Comparison of ENCODE assay signal across 26 cellular contexts in the genomic region with DNA sequence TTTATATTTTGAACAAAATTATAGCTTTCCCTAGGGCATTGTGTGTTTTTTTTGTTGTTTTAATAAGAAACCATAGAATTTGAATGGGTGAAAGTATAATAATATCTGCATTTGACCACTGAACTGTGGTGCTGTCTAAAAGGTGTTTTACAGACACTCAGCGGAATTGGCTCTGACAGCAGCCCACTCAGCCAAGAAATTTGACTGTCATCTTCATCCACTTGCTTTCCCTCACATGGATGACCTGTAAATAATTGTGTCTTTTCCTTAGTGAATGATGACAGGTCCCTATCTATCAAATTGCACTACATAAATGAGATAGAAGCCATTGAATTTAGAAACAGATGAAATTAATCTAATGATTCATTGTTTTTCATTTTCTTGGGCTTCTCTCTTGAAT.
"Had no signal": no experiment of that assay in that cellular context is flagged by ENCODE, and none has a peak within 500 bp of the region (broad histone marks: within the 10 kb centered on the region; RNA-seq: fewer than 3 reads in every experiment).

No MANE protein-coding gene starts in this region.

- H3K4me3 ChIP-seq: stomach, suprapubic skin, testis, thoracic aorta, thyroid gland, tibial artery, tibial nerve, transverse colon, upper lobe of left lung, upper lobe of right lung, uterus, vagina had no signal

- H3K27me3 ChIP-seq: stomach, suprapubic skin, testis, thyroid gland, tibial artery, tibial nerve, transverse colon, upper lobe of left lung, upper lobe of right lung, uterus, vagina had no signal

- DNase-seq: stimulated activated CD4-positive, alpha-beta T cell treated with anti-CD3 and anti-CD28 coated beads, Interleukin-2, amount 100 ng/mL, for 48 hours; stimulated activated CD4-positive, alpha-beta T cell treated with anti-CD3 and anti-CD28 coated beads, Interleukin-4, amount 100 ng/mL, for 1 hour; stimulated activated CD4-positive, alpha-beta T cell treated with anti-CD3 and anti-CD28 coated beads, Interleukin-4, amount 100 ng/mL, for 24 hours; stimulated activated CD4-positive, alpha-beta T cell treated with anti-CD3 and anti-CD28 coated beads, Interleukin-4, amount 100 ng/mL, for 4 hours; stimulated activated CD8-positive, alpha-beta memory T cell treated with anti-CD3 and anti-CD28 coated beads, Interleukin-4, amount 100 ng/mL, for 48 hours; stimulated activated naive B cell treated with anti-CD40 and anti-IgM and Interleukin-4, amounts not matched to agents 10 μg/mL and 1 μg/mL and 100 μg/mL, for 72 hours; stimulated activated naive CD4-positive, alpha-beta T cell; stimulated activated naive CD4-positive, alpha-beta T cell treated with Interleukin-2 at 50 U/mL for 16 hours; stimulated activated naive CD8-positive, alpha-beta T cell treated with anti-CD3 and anti-CD28 coated beads, Interleukin-15, amount 100 ng/mL, for 72 hours; stimulated activated naive CD8-positive, alpha-beta T cell treated with anti-CD3 and anti-CD28 coated beads, Interleukin-15, Interleukin-2, amounts not matched to agents 100 U/mL and 50 U/mL, for 24 hours; stomach; substantia nigra; testis; thyroid gland; tibial artery; transverse colon; trophoblast cell; upper lobe of left lung; upper lobe of right lung; uterus had no signal

- H3K9me3 ChIP-seq: stomach, suprapubic skin, testis, thoracic aorta, thyroid gland, tibial artery, transverse colon, upper lobe of left lung, upper lobe of right lung, uterus, vagina had no signal

- H3K27ac ChIP-seq: stomach, suprapubic skin, testis, thoracic aorta, thyroid gland, tibial artery, tibial nerve, transverse colon, upper lobe of left lung, upper lobe of right lung, uterus, vagina had no signal

- H3K4me1 ChIP-seq: suprapubic skin, testis, transverse colon, upper lobe of right lung, uterus, vagina had no signal

- ATAC-seq: stimulated activated effector memory CD8-positive, alpha-beta T cell treated with anti-CD3 and anti-CD28 coated beads, Interleukin-12 subunit alpha, Interleukin-12 subunit beta, amount 100 ng/mL, for 72 hours; stimulated activated memory B cell treated with anti-CD40 and anti-IgM and Interleukin-4, amounts not matched to agents 10 μg/mL and 1 μg/mL and 100 μg/mL, for 72 hours; stimulated activated naive B cell treated with anti-CD40 and anti-IgM and Interleukin-4, amounts not matched to agents 10 μg/mL and 1 μg/mL and 100 μg/mL, for 72 hours; stimulated activated naive CD8-positive, alpha-beta T cell treated with anti-CD3 and anti-CD28 coated beads, Interleukin-15, amount 100 ng/mL, for 72 hours; stimulated activated naive CD8-positive, alpha-beta T cell treated with anti-CD3 and anti-CD28 coated beads, Interleukin-15, Interleukin-2, amounts not matched to agents 100 U/mL and 50 U/mL, for 24 hours; upper lobe of right lung had no signal

- H3K36me3 ChIP-seq: stomach, suprapubic skin, thoracic aorta, thyroid gland, tibial nerve, transverse colon, upper lobe of left lung, upper lobe of right lung, uterus, vagina had no signal
